1 cellular context compared by ENCODE assay signal in genomic region chr9:81635526-81636279, GRCh38.
TF ChIP-seq lines count a peak whose summit lies in the region.

No MANE protein-coding gene starts in this region.

TF ChIP-seq in WTC11, 78 proteins besides CTCF, POLR2A, EP300 and RAD21 (continued from another document):
- TF ChIP-seq ATF2 (CRISPR knock-in tag; IDR thresholded peaks at IDR 0.05; ENCODE audit: borderline replicate concordance, low read depth) = no peak
